1 cellular context compared by ENCODE assay signal in genomic region chr21:38958940-38959685, GRCh38.
TF ChIP-seq lines count a peak whose summit lies in the region.

No MANE protein-coding gene starts in this region.

TF ChIP-seq in K562, 482 proteins besides CTCF, POLR2A, EP300 and RAD21 (continued from another document and continues in another):
- TF ChIP-seq SLC30A9 (CRISPR knock-in tag; IDR thresholded peaks at IDR 0.05) (no peak), SRSF3 (IDR thresholded peaks at IDR 0.05; ENCODE audit: insufficient read depth, low read length) (no peak), RFX1 (IDR thresholded peaks at IDR 0.05) (no peak), FOXK2 (conservative IDR thresholded peaks at IDR 0.05 in 1 of 2, IDR thresholded peaks at IDR 0.05 in 1 of 2; ENCODE audit: low read depth in 2 of 2) (no peak), TRIM28 (IDR thresholded peaks at IDR 0.05) (no peak), FOXA1 (IDR thresholded peaks at IDR 0.05; ENCODE audit: borderline replicate concordance) (no peak), CXXC5 (CRISPR knock-in tag; IDR thresholded peaks at IDR 0.05) (no peak), HNRNPH1 (optimal IDR thresholded peaks at IDR 0.05; ENCODE audit: low read depth, low read length) (no peak), RBM14 (IDR thresholded peaks at IDR 0.05; ENCODE audit: borderline replicate concordance, insufficient read depth, low read depth, low read length) (no peak), ETV1 (tag; conservative IDR thresholded peaks at IDR 0.05; ENCODE audit: low read depth) (no peak), CEBPB (tag; IDR thresholded peaks at IDR 0.05) (peak; percentile 90), GTF2F1 (IDR thresholded peaks at IDR 0.05; ENCODE audit: low read depth, low read length) (no peak), IFI16 (CRISPR knock-in tag; IDR thresholded peaks at IDR 0.05) (no peak), CREM (IDR thresholded peaks at IDR 0.05; ENCODE audit: low read depth) (no peak), SRSF1 (IDR thresholded peaks at IDR 0.05; ENCODE audit: low read depth, low read length) (no peak), ZNF140 (CRISPR knock-in tag; IDR thresholded peaks at IDR 0.05) (no peak), ARHGAP35 (IDR thresholded peaks at IDR 0.05; ENCODE audit: partially characterized antibody) (no peak), FOS (IDR thresholded peaks at IDR 0.05; ENCODE audit: extremely low read depth, insufficient read length) (no peak), RCOR1 (IDR thresholded peaks at IDR 0.05; ENCODE audit: borderline replicate concordance in 1 of 2, low read depth in 2 of 2, low read length in 2 of 2) (no peak), CBX3 (IDR thresholded peaks at IDR 0.05; ENCODE audit: borderline replicate concordance in 1 of 2, low read length in 2 of 2) (no peak), HDAC2 (IDR thresholded peaks at IDR 0.05) (no peak), RBM39 (optimal IDR thresholded peaks at IDR 0.05; ENCODE audit: low read depth, low read length) (no peak), CC2D1A (IDR thresholded peaks at IDR 0.05) (no peak), MYNN (IDR thresholded peaks at IDR 0.05) (no peak), MYNN (CRISPR knock-in tag; IDR thresholded peaks at IDR 0.05) (no peak), ZNF384 (IDR thresholded peaks at IDR 0.05; ENCODE audit: low read depth, low read length) (no peak), ZNF282 (CRISPR knock-in tag; IDR thresholded peaks at IDR 0.05) (no peak), CTBP1 (IDR thresholded peaks at IDR 0.05; ENCODE audit: borderline replicate concordance) (peak; percentile 42; the same call in 1 of the 2 replicates), ZNF696 (CRISPR knock-in tag; conservative IDR thresholded peaks at IDR 0.05) (no peak), ZNF174 (CRISPR knock-in tag; IDR thresholded peaks at IDR 0.05) (no peak), MCM3 (IDR thresholded peaks at IDR 0.05) (no peak), TEAD1 (CRISPR knock-in tag; IDR thresholded peaks at IDR 0.05) (0 out of 4 replicates have a peak, but pooled peaks of 1 of the 2 experiments have one; percentile 4), BCOR (IDR thresholded peaks at IDR 0.05) (no peak), TAF9B (IDR thresholded peaks at IDR 0.05; ENCODE audit: partially characterized antibody) (no peak), BDP1 (IDR thresholded peaks at IDR 0.05; ENCODE audit: insufficient read depth, insufficient read length) (no peak), SMAD3 (CRISPR knock-in tag; conservative IDR thresholded peaks at IDR 0.05) (0 out of 2 replicates have a peak, but pooled peaks have one; percentile 14), PHF21A (IDR thresholded peaks at IDR 0.05; ENCODE audit: borderline replicate concordance, low read depth) (no peak), ETV6 (IDR thresholded peaks at IDR 0.05; ENCODE audit: borderline replicate concordance in 1 of 2, low read depth in 2 of 2, low read length in 1 of 2) (no peak), ETV6 (CRISPR knock-in tag; IDR thresholded peaks at IDR 0.05; ENCODE audit: borderline replicate concordance) (no peak), ZNF146 (CRISPR knock-in tag; IDR thresholded peaks at IDR 0.05; ENCODE audit: unreplicated experiment) (no peak), USF2 (CRISPR knock-in tag; IDR thresholded peaks at IDR 0.05) (no peak), E2F3 (CRISPR knock-in tag; IDR thresholded peaks at IDR 0.05) (no peak), SREBF2 (CRISPR knock-in tag; IDR thresholded peaks at IDR 0.05) (no peak), MAFF (IDR thresholded peaks at IDR 0.05; ENCODE audit: low read length) (0 out of 2 replicates have a peak, but pooled peaks have one; percentile 5), ZNF253 (CRISPR knock-in tag; conservative IDR thresholded peaks at IDR 0.05) (no peak), NUFIP1 (IDR thresholded peaks at IDR 0.05; ENCODE audit: partially characterized antibody) (no peak), TAF15 (IDR thresholded peaks at IDR 0.05; ENCODE audit: low read depth, low read length) (no peak), RHOXF2B (CRISPR knock-in tag; conservative IDR thresholded peaks at IDR 0.05) (no peak), ZNF41 (CRISPR knock-in tag; conservative IDR thresholded peaks at IDR 0.05) (no peak), TFAM (CRISPR knock-in tag; conservative IDR thresholded peaks at IDR 0.05) (no peak), PRMT5 (CRISPR knock-in tag; IDR thresholded peaks at IDR 0.05) (no peak), YBX1 (IDR thresholded peaks at IDR 0.05) (no peak), U2AF1 (optimal IDR thresholded peaks at IDR 0.05; ENCODE audit: low read depth, low read length) (no peak), NR3C1 (CRISPR knock-in tag; IDR thresholded peaks at IDR 0.05) (no peak), EP400 (IDR thresholded peaks at IDR 0.05) (no peak), SRF (CRISPR knock-in tag; IDR thresholded peaks at IDR 0.05) (peak; percentile 46 to 95; a peak in 3 of 4 replicates), ZNF717 (CRISPR knock-in tag; IDR thresholded peaks at IDR 0.05) (no peak), BRCA1 (IDR thresholded peaks at IDR 0.05) (no peak), BRCA1 (CRISPR knock-in tag; IDR thresholded peaks at IDR 0.05) (no peak), ZBTB7A (IDR thresholded peaks at IDR 0.05; ENCODE audit: borderline replicate concordance, control insufficient read depth, low read depth, low read length) (no peak), BRF1 (IDR thresholded peaks at IDR 0.05; ENCODE audit: borderline replicate concordance, extremely low read depth, insufficient read length) (no peak), POLR2AphosphoS5 (IDR thresholded peaks at IDR 0.05; ENCODE audit: control insufficient read depth, insufficient read depth, low read depth, low read length) (no peak), ZNF316 (IDR thresholded peaks at IDR 0.05) (no peak; the same call in 1 of the 2 replicates), CCAR2 (IDR thresholded peaks at IDR 0.05; ENCODE audit: low read depth, low read length) (no peak), NR2C2 (CRISPR knock-in tag; IDR thresholded peaks at IDR 0.05) (no peak), NR2C2 (tag; IDR thresholded peaks at IDR 0.05) (peak; percentile 36; the same call in 1 of the 2 replicates), ZNF77 (CRISPR knock-in tag; IDR thresholded peaks at IDR 0.05) (no peak), MXI1 (IDR thresholded peaks at IDR 0.05; ENCODE audit: low read depth, low read length) (no peak), CREBBP (IDR thresholded peaks at IDR 0.05; ENCODE audit: low read depth, low read length) (no peak), MBD1 (CRISPR knock-in tag; IDR thresholded peaks at IDR 0.05) (no peak)
- TF ChIP-seq, protein P1, sequence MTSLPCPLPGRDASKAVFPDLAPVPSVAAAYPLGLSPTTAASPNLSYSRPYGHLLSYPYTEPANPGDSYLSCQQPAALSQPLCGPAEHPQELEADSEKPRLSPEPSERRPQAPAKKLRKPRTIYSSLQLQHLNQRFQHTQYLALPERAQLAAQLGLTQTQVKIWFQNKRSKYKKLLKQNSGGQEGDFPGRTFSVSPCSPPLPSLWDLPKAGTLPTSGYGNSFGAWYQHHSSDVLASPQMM (CRISPR knock-in tag; IDR thresholded peaks at IDR 0.05) = no peak
- TF ChIP-seq, protein P2, sequence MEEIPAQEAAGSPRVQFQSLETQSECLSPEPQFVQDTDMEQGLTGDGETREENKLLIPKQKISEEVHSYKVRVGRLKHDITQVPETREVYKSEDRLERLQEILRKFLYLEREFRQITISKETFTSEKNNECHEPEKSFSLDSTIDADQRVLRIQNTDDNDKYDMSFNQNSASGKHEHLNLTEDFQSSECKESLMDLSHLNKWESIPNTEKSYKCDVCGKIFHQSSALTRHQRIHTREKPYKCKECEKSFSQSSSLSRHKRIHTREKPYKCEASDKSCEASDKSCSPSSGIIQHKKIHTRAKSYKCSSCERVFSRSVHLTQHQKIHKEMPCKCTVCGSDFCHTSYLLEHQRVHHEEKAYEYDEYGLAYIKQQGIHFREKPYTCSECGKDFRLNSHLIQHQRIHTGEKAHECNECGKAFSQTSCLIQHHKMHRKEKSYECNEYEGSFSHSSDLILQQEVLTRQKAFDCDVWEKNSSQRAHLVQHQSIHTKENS (CRISPR knock-in tag; IDR thresholded peaks at IDR 0.05) = no peak
- TF ChIP-seq, protein P3, sequence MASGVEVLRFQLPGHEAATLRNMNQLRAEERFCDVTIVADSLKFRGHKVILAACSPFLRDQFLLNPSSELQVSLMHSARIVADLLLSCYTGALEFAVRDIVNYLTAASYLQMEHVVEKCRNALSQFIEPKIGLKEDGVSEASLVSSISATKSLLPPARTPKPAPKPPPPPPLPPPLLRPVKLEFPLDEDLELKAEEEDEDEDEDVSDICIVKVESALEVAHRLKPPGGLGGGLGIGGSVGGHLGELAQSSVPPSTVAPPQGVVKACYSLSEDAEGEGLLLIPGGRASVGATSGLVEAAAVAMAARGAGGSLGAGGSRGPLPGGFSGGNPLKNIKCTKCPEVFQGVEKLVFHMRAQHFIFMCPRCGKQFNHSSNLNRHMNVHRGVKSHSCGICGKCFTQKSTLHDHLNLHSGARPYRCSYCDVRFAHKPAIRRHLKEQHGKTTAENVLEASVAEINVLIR (CRISPR knock-in tag; IDR thresholded peaks at IDR 0.05) = no peak
- TF ChIP-seq, protein P4, sequence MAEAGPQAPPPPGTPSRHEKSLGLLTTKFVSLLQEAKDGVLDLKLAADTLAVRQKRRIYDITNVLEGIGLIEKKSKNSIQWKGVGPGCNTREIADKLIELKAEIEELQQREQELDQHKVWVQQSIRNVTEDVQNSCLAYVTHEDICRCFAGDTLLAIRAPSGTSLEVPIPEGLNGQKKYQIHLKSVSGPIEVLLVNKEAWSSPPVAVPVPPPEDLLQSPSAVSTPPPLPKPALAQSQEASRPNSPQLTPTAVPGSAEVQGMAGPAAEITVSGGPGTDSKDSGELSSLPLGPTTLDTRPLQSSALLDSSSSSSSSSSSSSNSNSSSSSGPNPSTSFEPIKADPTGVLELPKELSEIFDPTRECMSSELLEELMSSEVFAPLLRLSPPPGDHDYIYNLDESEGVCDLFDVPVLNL (CRISPR knock-in tag; IDR thresholded peaks at IDR 0.05; ENCODE audit: low read depth) = no peak
- TF ChIP-seq, protein P5, sequence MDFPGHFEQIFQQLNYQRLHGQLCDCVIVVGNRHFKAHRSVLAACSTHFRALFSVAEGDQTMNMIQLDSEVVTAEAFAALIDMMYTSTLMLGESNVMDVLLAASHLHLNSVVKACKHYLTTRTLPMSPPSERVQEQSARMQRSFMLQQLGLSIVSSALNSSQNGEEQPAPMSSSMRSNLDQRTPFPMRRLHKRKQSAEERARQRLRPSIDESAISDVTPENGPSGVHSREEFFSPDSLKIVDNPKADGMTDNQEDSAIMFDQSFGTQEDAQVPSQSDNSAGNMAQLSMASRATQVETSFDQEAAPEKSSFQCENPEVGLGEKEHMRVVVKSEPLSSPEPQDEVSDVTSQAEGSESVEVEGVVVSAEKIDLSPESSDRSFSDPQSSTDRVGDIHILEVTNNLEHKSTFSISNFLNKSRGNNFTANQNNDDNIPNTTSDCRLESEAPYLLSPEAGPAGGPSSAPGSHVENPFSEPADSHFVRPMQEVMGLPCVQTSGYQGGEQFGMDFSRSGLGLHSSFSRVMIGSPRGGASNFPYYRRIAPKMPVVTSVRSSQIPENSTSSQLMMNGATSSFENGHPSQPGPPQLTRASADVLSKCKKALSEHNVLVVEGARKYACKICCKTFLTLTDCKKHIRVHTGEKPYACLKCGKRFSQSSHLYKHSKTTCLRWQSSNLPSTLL (IDR thresholded peaks at IDR 0.05) = no peak
- TF ChIP-seq, protein P6, sequence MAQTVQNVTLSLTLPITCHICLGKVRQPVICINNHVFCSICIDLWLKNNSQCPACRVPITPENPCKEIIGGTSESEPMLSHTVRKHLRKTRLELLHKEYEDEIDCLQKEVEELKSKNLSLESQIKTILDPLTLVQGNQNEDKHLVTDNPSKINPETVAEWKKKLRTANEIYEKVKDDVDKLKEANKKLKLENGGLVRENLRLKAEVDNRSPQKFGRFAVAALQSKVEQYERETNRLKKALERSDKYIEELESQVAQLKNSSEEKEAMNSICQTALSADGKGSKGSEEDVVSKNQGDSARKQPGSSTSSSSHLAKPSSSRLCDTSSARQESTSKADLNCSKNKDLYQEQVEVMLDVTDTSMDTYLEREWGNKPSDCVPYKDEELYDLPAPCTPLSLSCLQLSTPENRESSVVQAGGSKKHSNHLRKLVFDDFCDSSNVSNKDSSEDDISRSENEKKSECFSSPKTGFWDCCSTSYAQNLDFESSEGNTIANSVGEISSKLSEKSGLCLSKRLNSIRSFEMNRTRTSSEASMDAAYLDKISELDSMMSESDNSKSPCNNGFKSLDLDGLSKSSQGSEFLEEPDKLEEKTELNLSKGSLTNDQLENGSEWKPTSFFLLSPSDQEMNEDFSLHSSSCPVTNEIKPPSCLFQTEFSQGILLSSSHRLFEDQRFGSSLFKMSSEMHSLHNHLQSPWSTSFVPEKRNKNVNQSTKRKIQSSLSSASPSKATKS (CRISPR knock-in tag; IDR thresholded peaks at IDR 0.05) = no peak
- TF ChIP-seq, protein P7, sequence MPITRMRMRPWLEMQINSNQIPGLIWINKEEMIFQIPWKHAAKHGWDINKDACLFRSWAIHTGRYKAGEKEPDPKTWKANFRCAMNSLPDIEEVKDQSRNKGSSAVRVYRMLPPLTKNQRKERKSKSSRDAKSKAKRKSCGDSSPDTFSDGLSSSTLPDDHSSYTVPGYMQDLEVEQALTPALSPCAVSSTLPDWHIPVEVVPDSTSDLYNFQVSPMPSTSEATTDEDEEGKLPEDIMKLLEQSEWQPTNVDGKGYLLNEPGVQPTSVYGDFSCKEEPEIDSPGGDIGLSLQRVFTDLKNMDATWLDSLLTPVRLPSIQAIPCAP (CRISPR knock-in tag; IDR thresholded peaks at IDR 0.05; ENCODE audit: borderline replicate concordance) = no peak
